Comparison of ENCODE assay signal across 9 cellular contexts in the genomic region with DNA sequence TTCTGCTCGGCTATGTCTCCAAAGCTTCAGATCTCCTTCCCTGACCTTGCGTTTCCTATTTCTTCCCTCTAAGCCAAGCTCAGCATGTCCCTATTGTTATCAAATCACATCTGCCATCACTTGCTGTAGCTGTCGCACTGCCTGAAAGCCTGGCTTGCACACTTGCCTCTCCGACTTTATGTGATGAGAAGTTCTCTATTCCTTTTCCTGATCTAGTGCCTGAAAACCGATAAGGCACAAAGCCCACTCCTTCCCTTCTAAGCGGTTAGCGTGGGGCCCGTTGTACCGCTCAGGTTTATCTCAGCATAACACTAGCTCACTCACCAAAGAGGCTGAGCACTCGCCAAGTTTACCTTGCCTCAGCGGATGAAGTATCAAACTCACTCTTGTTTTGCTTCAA. TPM values are rescaled to one million over a fixed set of nuclear protein-coding genes. Genes with fewer than 3 reads are reported as not detected.
DNase-seq lines count a peak whose midpoint lies in the region; TF ChIP-seq lines count a peak whose summit lies in the region.
"Had no signal": no experiment of that assay in that cellular context is flagged by ENCODE, and none has a peak within 500 bp of the region (broad histone marks: within the 10 kb centered on the region; RNA-seq: fewer than 3 reads in every experiment).

No MANE protein-coding gene starts in this region.

- 2% methylated on average over 11 of the region's 11 CpGs for WGBS in thymus

- H3K27ac ChIP-seq in cardiac muscle cell = no peak overlapping the region
- no peak overlapping the region for H3K27ac ChIP-seq in right atrium auricular region
- peak overlapping the region; percentile 48 for H3K27ac ChIP-seq in VCaP
- H3K27ac ChIP-seq in thymus (ENCODE audit: low read depth) = no peak overlapping the region

- no peaks in the 10 kb centered on the region for H3K36me3 ChIP-seq in cardiac muscle cell
- H3K36me3 ChIP-seq in right atrium auricular region = no peaks in the 10 kb centered on the region
- H3K36me3 ChIP-seq in thymus (ENCODE audit: control insufficient read depth, insufficient read depth) = no peaks in the 10 kb centered on the region

- no peak for TF ChIP-seq CTCF in cardiac muscle cell (IDR thresholded peaks at IDR 0.05; ENCODE audit: low read depth, low read length)
- no peak for TF ChIP-seq CTCF in right atrium auricular region (IDR thresholded peaks at IDR 0.05)
- TF ChIP-seq CTCF in VCaP (conservative IDR thresholded peaks at IDR 0.05) = no peak

- H3K4me3 ChIP-seq in cardiac muscle cell (peak overlapping the region; percentile 42), right atrium auricular region (peak overlapping the region in 1 of 2 donors; percentile 42), iPS-11a (ENCODE audit: low read depth, low read length) (peak overlapping the region; percentile 65), thymus (ENCODE audit: low read length) (peak overlapping the region; percentile 53)

- H3K9me3 ChIP-seq in cardiac muscle cell (ENCODE audit: low read depth) (no peaks in the 10 kb centered on the region), right atrium auricular region (peaks cover 0 to 4% of the 10 kb centered on the region in 2 donors), thymus (ENCODE audit: control insufficient read depth) (no peaks in the 10 kb centered on the region)

- DNase-seq in cardiac muscle cell (ENCODE audit: low read depth in 1 of 2, low spot score in 1 of 2) (peak in 1 of 2 donors; percentile 12), right atrium auricular region (ENCODE audit: low spot score) (no peak), cerebellum (ENCODE audit: low spot score) (no peak), HPDE6-E6E7 (ENCODE audit: extremely low spot score) (no peak)
- no peak for DNase-seq in stimulated activated CD4-positive, alpha-beta T cell treated with anti-CD3 and anti-CD28 coated beads, Interleukin-1b, Interleukin-23, amount 100 ng/mL, for 48 hours

- H3K4me1 ChIP-seq in cardiac muscle cell (ENCODE audit: low read depth) = no peaks in the 10 kb centered on the region
- H3K4me1 ChIP-seq in right atrium auricular region = peaks cover 0 to 15% of the 10 kb centered on the region in 2 donors
- peaks cover 12% of the 10 kb centered on the region for H3K4me1 ChIP-seq in thymus (ENCODE audit: control insufficient read depth, insufficient read depth, low read length)

- peaks cover 37% of the 10 kb centered on the region for H3K27me3 ChIP-seq in cardiac muscle cell
- H3K27me3 ChIP-seq in right atrium auricular region = peaks cover 3 to 13% of the 10 kb centered on the region in 2 donors
- H3K27me3 ChIP-seq in thymus (ENCODE audit: control insufficient read depth, insufficient read depth) = peaks cover 46% of the 10 kb centered on the region

RNA-seq across cellular contexts. Expression of a gene that starts 0.8 kb away (rescaled TPM):
- 1.3 and 1.7 TPM in 2 replicates for total RNA-seq in cardiac muscle cell
- polyA plus RNA-seq in cardiac muscle cell = 3.4 and 5.2 TPM in 2 replicates
- under 1 TPM in 1 of 2 donors, not detected in 1; 0.47 TPM for total RNA-seq in right atrium auricular region
- 2.9 TPM for polyA plus RNA-seq in thymus
- 4.3 TPM for total RNA-seq in cerebellum
- total RNA-seq: right cardiac atrium had no signal
- polyA plus RNA-seq: right cardiac atrium had no signal

RNA-seq across cellular contexts. Expression of a gene that starts 43.2 kb away (rescaled TPM):
- not detected in 2 replicates for total RNA-seq in cardiac muscle cell
- not detected in 2 replicates for polyA plus RNA-seq in cardiac muscle cell
- total RNA-seq in right atrium auricular region = not detected
- polyA plus RNA-seq in thymus = 0.11 TPM
- total RNA-seq in cerebellum = not detected
- total RNA-seq: right cardiac atrium had no signal
- polyA plus RNA-seq: right cardiac atrium had no signal
